10 cellular contexts compared by ENCODE assay signal in the genomic region with DNA sequence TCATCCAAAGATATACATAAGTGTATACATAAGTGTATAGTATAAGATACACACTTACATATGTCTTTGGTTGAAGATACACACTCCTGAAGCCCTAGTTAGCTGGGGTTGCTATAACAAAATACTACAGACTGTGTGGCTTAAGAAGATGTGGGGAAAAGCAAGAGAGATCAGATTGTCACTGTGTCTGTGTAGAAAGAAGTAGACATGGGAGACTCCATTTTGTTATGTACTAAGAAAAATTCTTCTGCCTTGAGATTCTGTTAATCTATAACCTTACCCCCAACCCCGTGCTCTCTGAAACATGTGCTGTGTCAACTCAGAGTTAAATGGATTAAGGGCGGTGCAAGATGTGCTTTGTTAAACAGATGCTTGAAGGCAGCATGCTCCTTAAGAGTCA. TPM values are rescaled to one million over a fixed set of nuclear protein-coding genes. Genes with fewer than 3 reads are reported as not detected.
"Had no signal": no experiment of that assay in that cellular context is flagged by ENCODE, and none has a peak within 500 bp of the region (broad histone marks: within the 10 kb centered on the region; RNA-seq: fewer than 3 reads in every experiment).

No MANE protein-coding gene starts in this region.

RNA-seq across cellular contexts. Expression of gene ADIPOQ, which starts 50.6 kb away (rescaled TPM):
- total RNA-seq: activated CD4-positive, alpha-beta memory T cell treated with anti-CD3 and anti-CD28 coated beads, Interleukin-2, amount 10 ng/mL, durations not matched to agents 7 days and 5 days; activated CD4-positive, alpha-beta T cell treated with anti-CD3 and anti-CD28 coated beads for 36 hours; activated CD4-positive, alpha-beta T cell treated with anti-CD3 and anti-CD28 coated beads, Interleukin-2, amount 10 ng/mL, durations not matched to agents 7 days and 5 days; activated CD8-positive, alpha-beta memory T cell treated with anti-CD3 and anti-CD28 coated beads, Interleukin-2, amount 10 ng/mL, durations not matched to agents 7 days and 5 days; activated CD8-positive, alpha-beta T cell treated with anti-CD3 and anti-CD28 coated beads, Interleukin-2, amount 10 ng/mL, durations not matched to agents 7 days and 5 days; activated naive CD8-positive, alpha-beta T cell treated with anti-CD3 and anti-CD28 coated beads, Interleukin-2, amount 10 ng/mL, durations not matched to agents 7 days and 5 days; activated T-helper 2 cell treated with anti-CD3 and anti-CD28 coated beads, Interferon-gamma antibody, Interleukin-2, Interleukin-4, amounts not matched to agents 10 μg/mL and 5 μg/mL and 100 μg/mL, durations not matched to agents 14 hours and 24 hours and 36 hours; bronchial epithelial cell; cardiac muscle cell; WTC11 had no signal
- polyA plus RNA-seq: cardiac muscle cell had no signal
